ENCODE assay signal across 8 cellular contexts in the genomic region with DNA sequence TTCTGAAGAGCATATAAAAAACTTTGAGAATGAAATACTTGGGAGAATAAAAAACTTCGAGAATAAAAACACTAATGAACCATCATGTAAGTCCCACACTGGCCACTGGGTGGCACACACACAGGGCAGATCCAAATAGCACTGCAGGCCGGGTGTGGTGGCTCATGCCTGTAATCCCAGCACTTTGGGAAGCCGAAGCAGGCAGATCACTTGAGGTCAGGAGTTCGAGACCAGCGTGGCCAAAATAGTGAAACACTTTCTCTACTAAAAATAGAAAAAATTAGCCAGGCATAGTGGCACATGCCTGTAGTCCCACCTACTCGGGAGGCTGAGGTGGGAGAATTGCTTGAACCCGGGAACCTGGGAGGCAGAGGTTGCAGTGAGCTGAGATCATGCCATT. TPM values are rescaled to one million over a fixed set of nuclear protein-coding genes. Genes with fewer than 3 reads are reported as not detected.
DNase-seq lines count a peak whose midpoint lies in the region; ATAC-seq and TF ChIP-seq lines count a peak whose summit lies in the region.
"Not testable (repeated sequence)": the region's sequence is repeated elsewhere in the genome, so short reads cannot be mapped to it uniquely, and the experiment has no call there.

No MANE protein-coding gene starts in this region.

- ATAC-seq in psoas muscle, result peak; percentile 27 to 54 (median 48)

- TF ChIP-seq EP300 in transverse colon (IDR thresholded peaks at IDR 0.05; ENCODE audit: low read depth), result not testable (repeated sequence)

- H3K9me2 ChIP-seq in Karpas-422 (replicated peaks; ENCODE audit: insufficient read depth, low read length), result not testable (repeated sequence)

- H2AFZ ChIP-seq in Karpas-422 (ENCODE audit: low read length), result not testable (repeated sequence)

- H3K4me2 ChIP-seq in Karpas-422 (ENCODE audit: low read depth, low read length, poor library complexity, severe bottlenecking), result not testable (repeated sequence)

- 39 to 60% (median 39%) methylated on average over 7 of the region's 7 CpGs for WGBS in psoas muscle, 3 donors
- WGBS in transverse colon (ENCODE audit: low coverage in 1 of 2), 2 donors, result 62 to 83% methylated on average over 3 to 7 of the region's 7 CpGs

- intact Hi-C loops in psoas muscle (cut with DNase I), result loop anchor here in 1 of 2 donors (1.0 to 10.0 kb wide), 2 partner anchors 83 to 199 kb away; no protein-coding TSS in a partner anchor
- intact Hi-C loops in transverse colon (cut with DNase I; ENCODE audit: low total_unique reads), result loop anchor here (1.0 kb wide), 1 partner anchor 36 kb away; no protein-coding TSS in a partner anchor

- H3K27ac ChIP-seq in Karpas-422 (ENCODE audit: low read length), result not testable (repeated sequence)
- H3K27ac ChIP-seq in coronary artery (peak overlapping the region in 1 of 2 donors; percentile 43), psoas muscle (peak overlapping the region; percentile 64), transverse colon (peak overlapping the region; percentile 42 to 59 (median 49))

- in situ Hi-C loops in transverse colon (cut with MboI; ENCODE audit: low pct_ligation_motif_present in 1 of 4, low pct_unique_long_range_greater_than_20kb in 1 of 4, low sequenced_read_pairs in 3 of 4), result not testable (repeated sequence)

- H3K27me3 ChIP-seq in Karpas-422 (ENCODE audit: low read length); psoas muscle (ENCODE audit: insufficient read depth in 3 of 3, low read length in 2 of 3); transverse colon: not testable (repeated sequence)

- TF ChIP-seq CTCF in coronary artery (IDR thresholded peaks at IDR 0.05) (peak; percentile 77), psoas muscle (IDR thresholded peaks at IDR 0.05) (peak; percentile 75), transverse colon (IDR thresholded peaks at IDR 0.05) (peak; percentile 68 to 82 (median 73))

- H3K9ac ChIP-seq in Karpas-422 (ENCODE audit: low read length), result not testable (repeated sequence)

- not testable (repeated sequence) for H3K9me3 ChIP-seq in Karpas-422 (ENCODE audit: low read length); psoas muscle; transverse colon

- not testable (repeated sequence) for H3K4me3 ChIP-seq in Karpas-422 (ENCODE audit: low read length); coronary artery; psoas muscle; transverse colon

- DNase-seq in ELF-1 (ENCODE audit: low read depth, low spot score) (peak; percentile 57), Karpas-422 (peak; percentile 79), RPMI8226 (peak; percentile 63), iPS DF 4.7 (ENCODE audit: extremely low read depth, low spot score) (peak; percentile 9), psoas muscle (peak; percentile 73 to 87), transverse colon (peak; percentile 70)
- peak in 2 of 3 experiments; percentile 17 to 19 for DNase-seq in activated CD8-positive, alpha-beta memory T cell treated with anti-CD3 and anti-CD28 coated beads for 48 hours (ENCODE audit: low read depth in 2 of 3, low spot score in 2 of 3)
- not testable (repeated sequence) for DNase-seq in coronary artery (ENCODE audit: low spot score)

- not testable (repeated sequence) for TF ChIP-seq POLR2A in transverse colon (IDR thresholded peaks at IDR 0.05)

- not testable (repeated sequence) for H3K36me3 ChIP-seq in Karpas-422 (ENCODE audit: insufficient read depth, low read length); transverse colon
- H3K36me3 ChIP-seq in psoas muscle (ENCODE audit: insufficient read depth in 1 of 2, low read depth in 1 of 2), result peaks cover 0 to 11% of the 10 kb centered on the region in 2 donors

- not testable (repeated sequence) for H3K79me2 ChIP-seq in Karpas-422 (ENCODE audit: low read length)

- not testable (repeated sequence) for H3K4me1 ChIP-seq in Karpas-422 (ENCODE audit: low read length)
- peaks cover 35% of the 10 kb centered on the region for H3K4me1 ChIP-seq in psoas muscle
- peaks cover 8 to 18% (median 13%) of the 10 kb centered on the region in 4 donors for H3K4me1 ChIP-seq in transverse colon

- H4K20me1 ChIP-seq in Karpas-422 (ENCODE audit: insufficient read depth, low read depth, low read length), result not testable (repeated sequence)

RNA-seq across cellular contexts. Expression of gene ALPK3, which starts 28.5 kb away (rescaled TPM):
- under 0.01 and 0.07 TPM in 2 replicates for total RNA-seq in Karpas-422 (2014; rRNA removed; shearing (Covaris generic); ENCODE audit: low replicate concordance)
- total RNA-seq in psoas muscle, result 100 to 1,000 TPM; 199 to 461 (median 304) TPM
- 100 to 1,000 TPM in 2 of 3 donors, 10 to 100 TPM in 1; 75.7 to 357 (median 117) TPM for polyA plus RNA-seq in psoas muscle
- total RNA-seq in transverse colon, result 1 to 10 TPM; 1.1 to 4.6 (median 2.8) TPM

RNA-seq across cellular contexts. Expression of gene SLC28A1, which starts 38.8 kb away (rescaled TPM):
- not detected in 2 replicates for total RNA-seq in Karpas-422 (2014; rRNA removed; shearing (Covaris generic); ENCODE audit: low replicate concordance)
- total RNA-seq in psoas muscle (1 to 10 TPM in 1 of 4 donors, under 1 TPM in 3; 0.23 to 1.9 (median 0.44) TPM), transverse colon (not detected)
- under 1 TPM; 0.13 to 0.34 (median 0.21) TPM for polyA plus RNA-seq in psoas muscle

Comparison
In these comparisons a context has a peak if more than half of its experiments do, and no peak if none do; other contexts are left out.
1. RNA of gene ALPK3, which starts 28.5 kb away (total RNA-seq): 199 to 461 TPM in psoas muscle; 1.1 to 4.6 TPM in transverse colon and under 0.01 to 0.07 TPM in Karpas-422; every median in the first group is over 10 times any median in the second.
2. Peak in every context shown above with its lines, with median percentiles within 50 percentile points of each other: CTCF ChIP-seq.